23 cellular contexts compared by ENCODE assay signal in the genomic region with DNA sequence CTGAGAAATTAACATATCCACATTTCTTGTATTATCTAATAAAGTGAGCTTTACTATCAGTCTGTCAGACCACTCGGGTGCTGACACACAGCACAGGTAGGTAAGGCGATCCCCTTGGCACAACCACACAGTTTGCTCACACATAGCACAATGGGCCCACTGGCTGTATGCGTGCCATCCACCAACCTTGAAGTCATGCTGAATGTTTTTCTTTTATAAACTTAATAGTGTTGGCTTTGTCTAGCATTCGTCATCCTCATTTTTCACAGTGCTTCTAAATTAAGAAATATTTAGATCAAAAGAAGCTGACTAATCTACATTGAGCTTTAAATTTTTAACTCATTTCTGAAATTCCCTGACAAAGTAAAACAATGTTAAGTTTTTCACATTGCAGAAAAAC. TPM values are rescaled to one million over a fixed set of nuclear protein-coding genes. Genes with fewer than 3 reads are reported as not detected.
A peak's percentile ranks its signal among the peaks of the same experiment; 100 is the strongest.
DNase-seq lines count a peak whose midpoint lies in the region; ATAC-seq and TF ChIP-seq lines count a peak whose summit lies in the region.
"Had no signal": no experiment of that assay in that cellular context is flagged by ENCODE, and none has a peak within 500 bp of the region (broad histone marks: within the 10 kb centered on the region; RNA-seq: fewer than 3 reads in every experiment).

No MANE protein-coding gene starts in this region.

- H3K36me3 Mint-ChIP-seq in WTC11 = no peaks in the 10 kb centered on the region
- H3K36me3 Mint-ChIP-seq: activated CD8-positive, alpha-beta memory T cell treated with anti-CD3 and anti-CD28 coated beads, Interleukin-2, amount 10 ng/mL, durations not matched to agents 7 days and 5 days; activated naive CD8-positive, alpha-beta T cell treated with anti-CD3 and anti-CD28 coated beads, Interleukin-2, amount 10 ng/mL, durations not matched to agents 7 days and 5 days had no signal

- no peaks in the 10 kb centered on the region for H3K9me3 Mint-ChIP-seq in WTC11
- H3K9me3 Mint-ChIP-seq: activated CD4-positive, alpha-beta T cell treated with anti-CD3 and anti-CD28 coated beads, Interleukin-2, amount 10 ng/mL, durations not matched to agents 24 days and 14 days; activated naive CD8-positive, alpha-beta T cell treated with anti-CD3 and anti-CD28 coated beads, Interleukin-2, amount 10 ng/mL, durations not matched to agents 7 days and 5 days; activated T-helper 2 cell treated with anti-CD3 and anti-CD28 coated beads, Interferon-gamma antibody, Interleukin-2, Interleukin-4, amounts not matched to agents 10 μg/mL and 5 μg/mL and 100 μg/mL, durations not matched to agents 14 hours and 24 hours and 36 hours had no signal

- H3K27ac Mint-ChIP-seq in WTC11 = no peak overlapping the region
- H3K27ac Mint-ChIP-seq: activated CD4-positive, alpha-beta T cell treated with anti-CD3 and anti-CD28 coated beads, Interleukin-2, amount 10 ng/mL, durations not matched to agents 24 days and 14 days; activated CD8-positive, alpha-beta memory T cell treated with anti-CD3 and anti-CD28 coated beads, Interleukin-2, amount 10 ng/mL, durations not matched to agents 7 days and 5 days; activated naive CD8-positive, alpha-beta T cell treated with anti-CD3 and anti-CD28 coated beads, Interleukin-2, amount 10 ng/mL, durations not matched to agents 7 days and 5 days; activated T-helper 2 cell treated with anti-CD3 and anti-CD28 coated beads, Interferon-gamma antibody, Interleukin-2, Interleukin-4, amounts not matched to agents 10 μg/mL and 5 μg/mL and 100 μg/mL, durations not matched to agents 14 hours and 24 hours and 36 hours had no signal

- no peak for TF ChIP-seq CTCF in astrocyte of the spinal cord (IDR thresholded peaks at IDR 0.05; ENCODE audit: low read depth, low read length)
- no peak for TF ChIP-seq CTCF in WTC11 (IDR thresholded peaks at IDR 0.05)

- no peaks in the 10 kb centered on the region for H3K27me3 Mint-ChIP-seq in WTC11 (ENCODE audit: low read depth)

- POLR2A ChIA-PET in WTC11 (lab: Charles Lee) = no interaction called here

- H3K4me3 ChIP-seq in astrocyte of the spinal cord (ENCODE audit: low read depth, low read length) = no peak overlapping the region
- H3K4me3 ChIP-seq: ovary, right lobe of liver had no signal

- CTCF ChIA-PET in WTC11 (lab: Charles Lee) = interaction anchor here (0.7 to 2.5 kb wide), 2 partner anchors 12 to 147 kb away, joined by 3 to 11 read pairs; no protein-coding TSS in a partner anchor

- in situ Hi-C loops in astrocyte of the spinal cord (cut with HindIII; ENCODE audit: low sequenced_read_pairs) = no loop called here

- ATAC-seq in left lobe of liver (no peak), WTC11 (no peak)
- ATAC-seq: activated CD8-positive, alpha-beta memory T cell treated with anti-CD3 and anti-CD28 coated beads, Interleukin-2, amount 10 ng/mL, durations not matched to agents 7 days and 5 days; HCT116; right lobe of liver had no signal

- DNase-seq in AG20443 (ENCODE audit: low spot score) (peak; percentile 30), M059J (ENCODE audit: low read depth) (peak; percentile 72), astrocyte of the spinal cord (ENCODE audit: low read depth, low spot score) (peak; percentile 33), left lobe of liver (ENCODE audit: low spot score) (peak; percentile 15), WTC11 (ENCODE audit: low spot score) (no peak), NCI-H524 treated with DMSO at 0.1 percent for 48 hours (lab: John Stamatoyannopoulos, UW) (no peak), HuH-7.5 (ENCODE audit: low spot score) (no peak), Ammon's horn (ENCODE audit: low spot score) (no peak)
- DNase-seq: activated CD4-positive, alpha-beta T cell treated with anti-CD3 and anti-CD28 coated beads, Interleukin-2, amount 10 ng/mL, durations not matched to agents 24 days and 14 days; activated CD8-positive, alpha-beta memory T cell treated with anti-CD3 and anti-CD28 coated beads, Interleukin-2, amount 10 ng/mL, durations not matched to agents 7 days and 5 days; activated naive CD8-positive, alpha-beta T cell treated with anti-CD3 and anti-CD28 coated beads, Interleukin-2, amount 10 ng/mL, durations not matched to agents 7 days and 5 days; AML-193; COR-L47; mesenchymal stem cell; NCI-H1417 treated with DMSO at 0.1 percent for 48 hours; NCI-H526; ovary; right lobe of liver; SHP77 treated with DMSO at 0.1 percent for 48 hours; stimulated activated CD4-positive, alpha-beta T cell treated with anti-CD3 and anti-CD28 coated beads, Interleukin-15, amount 100 ng/mL, for 24 hours; T-helper 1 cell had no signal

- no peak overlapping the region for H3K4me3 Mint-ChIP-seq in WTC11
- H3K4me3 Mint-ChIP-seq: activated CD4-positive, alpha-beta T cell treated with anti-CD3 and anti-CD28 coated beads, Interleukin-2, amount 10 ng/mL, durations not matched to agents 24 days and 14 days; activated CD8-positive, alpha-beta memory T cell treated with anti-CD3 and anti-CD28 coated beads, Interleukin-2, amount 10 ng/mL, durations not matched to agents 7 days and 5 days; activated naive CD8-positive, alpha-beta T cell treated with anti-CD3 and anti-CD28 coated beads, Interleukin-2, amount 10 ng/mL, durations not matched to agents 7 days and 5 days had no signal

- peaks cover 8% of the 10 kb centered on the region for H3K4me1 Mint-ChIP-seq in WTC11
- H3K4me1 Mint-ChIP-seq: activated CD4-positive, alpha-beta T cell treated with anti-CD3 and anti-CD28 coated beads, Interleukin-2, amount 10 ng/mL, durations not matched to agents 24 days and 14 days; activated CD8-positive, alpha-beta memory T cell treated with anti-CD3 and anti-CD28 coated beads, Interleukin-2, amount 10 ng/mL, durations not matched to agents 7 days and 5 days had no signal

TF ChIP-seq in WTC11, 78 proteins besides CTCF, POLR2A, EP300 and RAD21 (continues in another document):
- TF ChIP-seq, protein P1, sequence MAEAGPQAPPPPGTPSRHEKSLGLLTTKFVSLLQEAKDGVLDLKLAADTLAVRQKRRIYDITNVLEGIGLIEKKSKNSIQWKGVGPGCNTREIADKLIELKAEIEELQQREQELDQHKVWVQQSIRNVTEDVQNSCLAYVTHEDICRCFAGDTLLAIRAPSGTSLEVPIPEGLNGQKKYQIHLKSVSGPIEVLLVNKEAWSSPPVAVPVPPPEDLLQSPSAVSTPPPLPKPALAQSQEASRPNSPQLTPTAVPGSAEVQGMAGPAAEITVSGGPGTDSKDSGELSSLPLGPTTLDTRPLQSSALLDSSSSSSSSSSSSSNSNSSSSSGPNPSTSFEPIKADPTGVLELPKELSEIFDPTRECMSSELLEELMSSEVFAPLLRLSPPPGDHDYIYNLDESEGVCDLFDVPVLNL (CRISPR knock-in tag; IDR thresholded peaks at IDR 0.05; ENCODE audit: borderline replicate concordance, low read depth) = no peak
- TF ChIP-seq, protein P2, sequence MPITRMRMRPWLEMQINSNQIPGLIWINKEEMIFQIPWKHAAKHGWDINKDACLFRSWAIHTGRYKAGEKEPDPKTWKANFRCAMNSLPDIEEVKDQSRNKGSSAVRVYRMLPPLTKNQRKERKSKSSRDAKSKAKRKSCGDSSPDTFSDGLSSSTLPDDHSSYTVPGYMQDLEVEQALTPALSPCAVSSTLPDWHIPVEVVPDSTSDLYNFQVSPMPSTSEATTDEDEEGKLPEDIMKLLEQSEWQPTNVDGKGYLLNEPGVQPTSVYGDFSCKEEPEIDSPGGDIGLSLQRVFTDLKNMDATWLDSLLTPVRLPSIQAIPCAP (CRISPR knock-in tag; IDR thresholded peaks at IDR 0.05) = no peak
- TF ChIP-seq JAZF1 (CRISPR knock-in tag; IDR thresholded peaks at IDR 0.05) (no peak), OVOL2 (CRISPR knock-in tag; IDR thresholded peaks at IDR 0.05; ENCODE audit: borderline replicate concordance) (no peak), NR2C2 (CRISPR knock-in tag; IDR thresholded peaks at IDR 0.05) (no peak), HMGA2 (CRISPR knock-in tag; IDR thresholded peaks at IDR 0.05) (no peak), ZNF219 (CRISPR knock-in tag; IDR thresholded peaks at IDR 0.05; ENCODE audit: borderline replicate concordance) (no peak), PRRX2 (CRISPR knock-in tag; IDR thresholded peaks at IDR 0.05) (no peak), FOXJ3 (CRISPR knock-in tag; IDR thresholded peaks at IDR 0.05; ENCODE audit: borderline replicate concordance) (no peak), ZNF416 (CRISPR knock-in tag; IDR thresholded peaks at IDR 0.05) (no peak), CREB1 (CRISPR knock-in tag; IDR thresholded peaks at IDR 0.05) (no peak), TEAD4 (CRISPR knock-in tag; IDR thresholded peaks at IDR 0.05) (no peak), TCF7 (CRISPR knock-in tag; IDR thresholded peaks at IDR 0.05; ENCODE audit: low read depth) (no peak)
- TF ChIP-seq, protein P3, sequence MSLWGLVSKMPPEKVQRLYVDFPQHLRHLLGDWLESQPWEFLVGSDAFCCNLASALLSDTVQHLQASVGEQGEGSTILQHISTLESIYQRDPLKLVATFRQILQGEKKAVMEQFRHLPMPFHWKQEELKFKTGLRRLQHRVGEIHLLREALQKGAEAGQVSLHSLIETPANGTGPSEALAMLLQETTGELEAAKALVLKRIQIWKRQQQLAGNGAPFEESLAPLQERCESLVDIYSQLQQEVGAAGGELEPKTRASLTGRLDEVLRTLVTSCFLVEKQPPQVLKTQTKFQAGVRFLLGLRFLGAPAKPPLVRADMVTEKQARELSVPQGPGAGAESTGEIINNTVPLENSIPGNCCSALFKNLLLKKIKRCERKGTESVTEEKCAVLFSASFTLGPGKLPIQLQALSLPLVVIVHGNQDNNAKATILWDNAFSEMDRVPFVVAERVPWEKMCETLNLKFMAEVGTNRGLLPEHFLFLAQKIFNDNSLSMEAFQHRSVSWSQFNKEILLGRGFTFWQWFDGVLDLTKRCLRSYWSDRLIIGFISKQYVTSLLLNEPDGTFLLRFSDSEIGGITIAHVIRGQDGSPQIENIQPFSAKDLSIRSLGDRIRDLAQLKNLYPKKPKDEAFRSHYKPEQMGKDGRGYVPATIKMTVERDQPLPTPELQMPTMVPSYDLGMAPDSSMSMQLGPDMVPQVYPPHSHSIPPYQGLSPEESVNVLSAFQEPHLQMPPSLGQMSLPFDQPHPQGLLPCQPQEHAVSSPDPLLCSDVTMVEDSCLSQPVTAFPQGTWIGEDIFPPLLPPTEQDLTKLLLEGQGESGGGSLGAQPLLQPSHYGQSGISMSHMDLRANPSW (CRISPR knock-in tag; conservative IDR thresholded peaks at IDR 0.05; ENCODE audit: low read depth) = no peak
- TF ChIP-seq, protein P4, sequence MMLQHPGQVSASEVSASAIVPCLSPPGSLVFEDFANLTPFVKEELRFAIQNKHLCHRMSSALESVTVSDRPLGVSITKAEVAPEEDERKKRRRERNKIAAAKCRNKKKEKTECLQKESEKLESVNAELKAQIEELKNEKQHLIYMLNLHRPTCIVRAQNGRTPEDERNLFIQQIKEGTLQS (CRISPR knock-in tag; conservative IDR thresholded peaks at IDR 0.05) = no peak

RNA-seq across cellular contexts. Expression of a gene that starts 50.0 kb away (rescaled TPM):
- 14.5 and 15.2 TPM in 2 replicates for total RNA-seq in M059J (2014; rRNA removed; shearing (Covaris generic))
- 2.9 TPM for total RNA-seq in left lobe of liver
- 19.8 to 22.5 TPM (median 21.5 TPM) in 3 replicates for total RNA-seq in WTC11 (2021)

Comparison
In these comparisons a context has a peak if more than half of its experiments do, and no peak if none do; other contexts are left out.
1. DNase-seq: peak in AG20443 (single experiment), M059J (single experiment), astrocyte of the spinal cord (single experiment) and left lobe of liver (single experiment); none in WTC11 (single experiment), NCI-H524 treated with DMSO at 0.1 percent for 48 hours (single experiment), HuH-7.5 (single experiment) and Ammon's horn (single experiment).